ENCODE assay signal across 23 cellular contexts in genomic region chr2:97676620-97677019, GRCh38. TPM values are rescaled to one million over a fixed set of nuclear protein-coding genes. Genes with fewer than 3 reads are reported as not detected.
"Had no signal": no experiment of that assay in that cellular context is flagged by ENCODE, and none has a peak within 500 bp of the region (broad histone marks: within the 10 kb centered on the region; RNA-seq: fewer than 3 reads in every experiment).

No MANE protein-coding gene starts in this region.

- H3K36me3 ChIP-seq: brain microvascular endothelial cell, gastroesophageal sphincter, neutrophil, tibial nerve had no signal

- H3K27me3 Mint-ChIP-seq: activated naive CD8-positive, alpha-beta T cell; naive B cell; progenitor cell of endocrine pancreas had no signal

- H3K4me3 Mint-ChIP-seq: activated naive CD8-positive, alpha-beta T cell; effector memory CD8-positive, alpha-beta T cell; mesothelial cell of epicardium; naive B cell; nephron progenitor cell; stimulated activated memory B cell treated with anti-CD40 and anti-IgM and Interleukin-4, amounts not matched to agents 10 μg/mL and 1 μg/mL and 100 μg/mL, for 72 hours had no signal

- H3K27me3 ChIP-seq: brain microvascular endothelial cell, gastroesophageal sphincter, neutrophil, tibial nerve had no signal

- H3K9me3 Mint-ChIP-seq: effector memory CD8-positive, alpha-beta T cell had no signal

- H3K9me3 ChIP-seq: gastroesophageal sphincter, neutrophil had no signal

- H3K4me3 ChIP-seq: coronary artery, gastroesophageal sphincter, tibial nerve had no signal

- ATAC-seq: effector memory CD8-positive, alpha-beta T cell; gastroesophageal sphincter; left colon; sciatic nerve; stimulated activated memory B cell treated with anti-CD40 and anti-IgM and Interleukin-4, amounts not matched to agents 10 μg/mL and 1 μg/mL and 100 μg/mL, for 72 hours had no signal

- H3K4me1 ChIP-seq: gastroesophageal sphincter, tibial nerve had no signal

- H3K27ac Mint-ChIP-seq: activated naive CD8-positive, alpha-beta T cell; effector memory CD8-positive, alpha-beta T cell; mesothelial cell of epicardium; naive B cell; nephron progenitor cell; progenitor cell of endocrine pancreas; stimulated activated memory B cell treated with anti-CD40 and anti-IgM and Interleukin-4, amounts not matched to agents 10 μg/mL and 1 μg/mL and 100 μg/mL, for 72 hours had no signal

- H3K36me3 Mint-ChIP-seq: stimulated activated memory B cell treated with anti-CD40 and anti-IgM and Interleukin-4, amounts not matched to agents 10 μg/mL and 1 μg/mL and 100 μg/mL, for 72 hours had no signal

- H3K27ac ChIP-seq: brain microvascular endothelial cell, coronary artery, gastroesophageal sphincter, neutrophil, tibial nerve had no signal

- DNase-seq: activated CD4-positive, alpha-beta T cell treated with anti-CD3 and anti-CD28 coated beads for 48 hours; activated CD4-positive, alpha-beta T cell treated with anti-CD3 and anti-CD28 coated beads, Interleukin-2, amount 50 U/mL, for 48 hours; amniotic stem cell; brain microvascular endothelial cell; effector memory CD8-positive, alpha-beta T cell; head of caudate nucleus; hippocampal formation; left colon; naive B cell; nephron progenitor cell; small intestine had no signal

RNA-seq across cellular contexts. Expression of gene ZAP70, which starts 36.8 kb away (rescaled TPM):
- total RNA-seq: fibroblast of lung, fibroblast of villous mesenchyme, renal cortical epithelial cell had no signal
